Comparison of ENCODE assay signal across 8 cellular contexts in genomic region chr2:162072976-162073775, GRCh38. TPM values are rescaled to one million over a fixed set of nuclear protein-coding genes. Genes with fewer than 3 reads are reported as not detected.
DNase-seq lines count a peak whose midpoint lies in the region; ATAC-seq and TF ChIP-seq lines count a peak whose summit lies in the region.

No MANE protein-coding gene starts in this region.

- DNase-seq in H9 (no peak), epithelial cell of proximal tubule (ENCODE audit: low read depth) (no peak), natural killer cell (no peak), DMS153 treated with DMSO at 0.1 percent for 48 hours (lab: John Stamatoyannopoulos, UW; ENCODE audit: unreplicated experiment) (no peak), Ammon's horn (ENCODE audit: low spot score) (no peak), OCI-M1 (lab: John Stamatoyannopoulos, UW) (no peak)

- H3K56ac ChIP-seq in H9 (ENCODE audit: insufficient read length, low read depth, low read length) = no peak overlapping the region

- H3K9me3 ChIP-seq in H9 (ENCODE audit: control insufficient read depth, low read depth, low read length) = no peaks in the 10 kb centered on the region

- H4K20me1 ChIP-seq in H9 (ENCODE audit: control insufficient read depth, insufficient read depth, insufficient read length) = no peaks in the 10 kb centered on the region

- H3K18ac ChIP-seq in H9 (ENCODE audit: insufficient read length, low read depth, low read length) = no peak overlapping the region

- WGBS in H9 (ENCODE audit: extremely low coverage, insufficient read length, low lambda C conversion rate) = 100% methylated on average over 1 of the region's 32 CpGs

- no peak overlapping the region for H2AK5ac ChIP-seq in H9 (ENCODE audit: insufficient read length, low read length)

- H3K23ac ChIP-seq in H9 (ENCODE audit: insufficient read length, low read depth, low read length) = no peak overlapping the region

- no peak overlapping the region for H2BK15ac ChIP-seq in H9 (ENCODE audit: low read depth, low read length)

- 0 out of 7 replicates have a peak overlapping the region, but pooled peaks of 1 of the 3 experiments have one; percentile 19 for H3K27ac Mint-ChIP-seq in H9
- H3K27ac Mint-ChIP-seq in natural killer cell = no peak overlapping the region

- no peak overlapping the region for H3K27ac ChIP-seq in H9 (ENCODE audit: insufficient read length, low read depth, low read length)

- H3K4me3 Mint-ChIP-seq in H9 (peak overlapping the region; percentile 63 to 83), natural killer cell (peak overlapping the region; percentile 78)

- H2BK12ac ChIP-seq in H9 (ENCODE audit: insufficient read length, low read depth, low read length) = no peak overlapping the region

- peaks cover 50% of the 10 kb centered on the region for H3K27me3 Mint-ChIP-seq in H9 (ENCODE audit: low read depth)
- H3K27me3 Mint-ChIP-seq in natural killer cell (ENCODE audit: low read depth in 2 of 2) = peaks cover 27 to 43% of the 10 kb centered on the region in 2 donors

- H3K79me2 ChIP-seq in H9 (ENCODE audit: insufficient read depth, low read length) = no peaks in the 10 kb centered on the region

- H3K4me3 ChIP-seq in WI38 (ENCODE audit: low read depth, low read length) = peak overlapping the region; percentile 76
- H3K4me3 ChIP-seq in epithelial cell of proximal tubule (ENCODE audit: low read depth, low read length) = peak overlapping the region; percentile 89

- peaks cover 3% of the 10 kb centered on the region; the same call in 1 of the 2 replicates for H3K4me1 ChIP-seq in H9 (ENCODE audit: insufficient read depth, low read length)

- peak overlapping the region; percentile 49; the same call in 1 of the 2 replicates for H3K14ac ChIP-seq in H9 (ENCODE audit: insufficient read depth, low read length)

- H3K36me3 Mint-ChIP-seq in H9 (ENCODE audit: insufficient read depth in 1 of 3, low read depth in 3 of 3) (peaks cover 5 to 9% (median 5%) of the 10 kb centered on the region in 3 experiments; a peak in 5 of 7 replicates), natural killer cell (no peaks in the 10 kb centered on the region)

- intact Hi-C loops in natural killer cell (cut with micrococcal nuclease) = no loop called here

- H3K4ac ChIP-seq in H9 (ENCODE audit: low read depth, low read length) = no peak overlapping the region

- peaks cover 7% of the 10 kb centered on the region; the same call in 1 of the 2 replicates for H3K27me3 ChIP-seq in H9 (ENCODE audit: insufficient read depth, low read length)

- peak overlapping the region; percentile 27 for H2AFZ ChIP-seq in H9 (ENCODE audit: low read length)

- no peaks in the 10 kb centered on the region for H3K79me1 ChIP-seq in H9 (ENCODE audit: insufficient read depth, low read depth, low read length, poor library complexity, severe bottlenecking)

- H2BK5ac ChIP-seq in H9 (ENCODE audit: insufficient read length, low read length) = no peak overlapping the region

- TF ChIP-seq CTCF in H9 (conservative IDR thresholded peaks at IDR 0.05) = no peak
- no peak for TF ChIP-seq CTCF in WI38 (IDR thresholded peaks at IDR 0.05; ENCODE audit: low read depth, low read length)
- TF ChIP-seq CTCF in epithelial cell of proximal tubule (conservative IDR thresholded peaks at IDR 0.05; ENCODE audit: low read depth, low read length) = no peak
- no peak for TF ChIP-seq CTCF in natural killer cell (IDR thresholded peaks at IDR 0.05)

- peaks cover 8 to 9% of the 10 kb centered on the region in 2 experiments for H3K9me3 Mint-ChIP-seq in H9
- no peaks in the 10 kb centered on the region for H3K9me3 Mint-ChIP-seq in natural killer cell

- H2BK120ac ChIP-seq in H9 (ENCODE audit: low read depth, low read length, poor library complexity, severe bottlenecking) = no peak overlapping the region

- H3K4me2 ChIP-seq in H9 (ENCODE audit: insufficient read depth, insufficient read length, low read length) = peak overlapping the region; percentile 98

- H4K91ac ChIP-seq in H9 (ENCODE audit: insufficient read length, low read depth, low read length) = no peak overlapping the region

- ATAC-seq in natural killer cell (peak in 1 of 3 donors; percentile 29), GM19328 (IDR thresholded peaks at IDR 0.05; ENCODE audit: unreplicated experiment) (no peak)

- no peak overlapping the region for H2BK20ac ChIP-seq in H9 (ENCODE audit: low read depth, low read length, poor library complexity, severe bottlenecking)

- no peak overlapping the region for H4K5ac ChIP-seq in H9 (ENCODE audit: insufficient read length, low read depth, low read length)

- H3K4me1 Mint-ChIP-seq in H9 (peaks cover 34 to 38% of the 10 kb centered on the region in 2 experiments), natural killer cell (peaks cover 0 to 18% of the 10 kb centered on the region in 2 donors)

- no peak overlapping the region for H3T11ph ChIP-seq in H9 (ENCODE audit: low read length)

- H4K8ac ChIP-seq in H9 (replicated peaks; ENCODE audit: insufficient read length, low read depth, low read length) = no peak overlapping the region

- H3K23me2 ChIP-seq in H9 (ENCODE audit: insufficient read length, low read depth, low read length, poor library complexity, severe bottlenecking) = peaks cover 7% of the 10 kb centered on the region

- H3K9ac ChIP-seq in H9 (ENCODE audit: extremely low read depth, insufficient read length, low read length) = peak overlapping the region; percentile 37

RNA-seq across cellular contexts. Expression of gene DPP4, which starts 0.8 kb away (rescaled TPM):
- total RNA-seq in H9 (2021) (2.2 and 2.8 TPM in 2 replicates), epithelial cell of proximal tubule (52.9 and 104 TPM in 2 replicates), natural killer cell (1 to 10 TPM; 1.8 to 2.3 (median 1.8) TPM)

Comparison
In these comparisons a context has a peak if more than half of its experiments do, and no peak if none do; other contexts are left out.
1. RNA of gene DPP4, which starts 0.8 kb away (total RNA-seq): 52.9 to 104 TPM in epithelial cell of proximal tubule; 2.2 to 2.8 TPM in H9 and 1.8 to 2.3 TPM in natural killer cell; every median in the first group is over 10 times any median in the second.